2 cellular contexts compared by ENCODE assay signal in the genomic region with DNA sequence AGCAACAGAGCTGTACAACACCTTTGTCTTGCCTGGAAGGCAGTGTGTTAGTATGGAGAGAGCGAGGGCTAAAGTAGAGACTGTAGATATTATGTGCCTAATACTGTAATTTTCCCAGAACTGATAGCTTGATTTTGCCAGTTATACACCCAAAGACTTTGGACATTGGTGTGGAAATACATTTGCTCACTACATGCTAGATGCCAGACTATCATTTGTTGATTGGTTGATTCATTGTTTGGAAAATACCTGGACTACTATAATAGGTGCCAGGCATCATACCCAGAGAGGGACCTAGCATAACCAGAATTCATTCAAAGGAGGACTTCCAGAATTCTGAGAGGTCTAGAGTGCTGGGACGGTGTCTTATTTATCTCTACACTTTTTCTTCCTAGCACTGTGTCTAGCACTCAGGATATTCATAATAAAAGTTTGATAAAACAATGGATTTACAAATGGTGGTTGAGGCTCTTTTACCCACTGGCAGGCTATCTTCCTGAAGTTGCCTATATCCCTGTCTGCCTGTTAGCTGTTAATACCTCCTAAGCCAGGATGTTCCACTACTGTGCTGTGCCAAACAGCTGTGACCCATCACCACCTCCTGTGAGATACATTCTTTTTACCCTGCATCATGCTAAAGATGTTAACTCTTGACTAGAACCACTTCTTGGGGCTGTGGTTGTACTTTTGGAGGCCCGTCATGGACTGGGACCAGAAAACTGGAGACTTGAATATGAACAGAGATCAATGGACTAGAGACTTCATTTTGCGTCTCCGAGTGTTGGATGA.
A peak's percentile ranks its signal among the peaks of the same experiment; 100 is the strongest.
TF ChIP-seq lines count a peak whose summit lies in the region.

No MANE protein-coding gene starts in this region.

TF ChIP-seq in SK-N-SH, 30 proteins besides CTCF, POLR2A, EP300 and RAD21:
- TF ChIP-seq NFIC (IDR thresholded peaks at IDR 0.05; ENCODE audit: borderline replicate concordance) = peak; percentile 14; the same call in 1 of the 2 replicates
- TF ChIP-seq NRF1 (IDR thresholded peaks at IDR 0.05; ENCODE audit: low read depth, low read length) = no peak
- TF ChIP-seq, protein P1, sequence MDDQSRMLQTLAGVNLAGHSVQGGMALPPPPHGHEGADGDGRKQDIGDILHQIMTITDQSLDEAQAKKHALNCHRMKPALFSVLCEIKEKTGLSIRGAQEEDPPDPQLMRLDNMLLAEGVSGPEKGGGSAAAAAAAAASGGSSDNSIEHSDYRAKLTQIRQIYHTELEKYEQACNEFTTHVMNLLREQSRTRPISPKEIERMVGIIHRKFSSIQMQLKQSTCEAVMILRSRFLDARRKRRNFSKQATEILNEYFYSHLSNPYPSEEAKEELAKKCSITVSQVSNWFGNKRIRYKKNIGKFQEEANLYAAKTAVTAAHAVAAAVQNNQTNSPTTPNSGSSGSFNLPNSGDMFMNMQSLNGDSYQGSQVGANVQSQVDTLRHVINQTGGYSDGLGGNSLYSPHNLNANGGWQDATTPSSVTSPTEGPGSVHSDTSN (IDR thresholded peaks at IDR 0.05) = 0 out of 2 replicates have a peak, but pooled peaks have one; percentile 6
- no peak for TF ChIP-seq MXI1 (IDR thresholded peaks at IDR 0.05; ENCODE audit: low read depth, low read length)
- peak; percentile 48; the same call in 1 of the 2 replicates for TF ChIP-seq TCF12 (IDR thresholded peaks at IDR 0.05)

TF ChIP-seq in SK-N-SH treated with all-trans-retinoic acid at 6 μM for 48 hours, 23 proteins besides CTCF, POLR2A, EP300 and RAD21:
- TF ChIP-seq, protein P2, sequence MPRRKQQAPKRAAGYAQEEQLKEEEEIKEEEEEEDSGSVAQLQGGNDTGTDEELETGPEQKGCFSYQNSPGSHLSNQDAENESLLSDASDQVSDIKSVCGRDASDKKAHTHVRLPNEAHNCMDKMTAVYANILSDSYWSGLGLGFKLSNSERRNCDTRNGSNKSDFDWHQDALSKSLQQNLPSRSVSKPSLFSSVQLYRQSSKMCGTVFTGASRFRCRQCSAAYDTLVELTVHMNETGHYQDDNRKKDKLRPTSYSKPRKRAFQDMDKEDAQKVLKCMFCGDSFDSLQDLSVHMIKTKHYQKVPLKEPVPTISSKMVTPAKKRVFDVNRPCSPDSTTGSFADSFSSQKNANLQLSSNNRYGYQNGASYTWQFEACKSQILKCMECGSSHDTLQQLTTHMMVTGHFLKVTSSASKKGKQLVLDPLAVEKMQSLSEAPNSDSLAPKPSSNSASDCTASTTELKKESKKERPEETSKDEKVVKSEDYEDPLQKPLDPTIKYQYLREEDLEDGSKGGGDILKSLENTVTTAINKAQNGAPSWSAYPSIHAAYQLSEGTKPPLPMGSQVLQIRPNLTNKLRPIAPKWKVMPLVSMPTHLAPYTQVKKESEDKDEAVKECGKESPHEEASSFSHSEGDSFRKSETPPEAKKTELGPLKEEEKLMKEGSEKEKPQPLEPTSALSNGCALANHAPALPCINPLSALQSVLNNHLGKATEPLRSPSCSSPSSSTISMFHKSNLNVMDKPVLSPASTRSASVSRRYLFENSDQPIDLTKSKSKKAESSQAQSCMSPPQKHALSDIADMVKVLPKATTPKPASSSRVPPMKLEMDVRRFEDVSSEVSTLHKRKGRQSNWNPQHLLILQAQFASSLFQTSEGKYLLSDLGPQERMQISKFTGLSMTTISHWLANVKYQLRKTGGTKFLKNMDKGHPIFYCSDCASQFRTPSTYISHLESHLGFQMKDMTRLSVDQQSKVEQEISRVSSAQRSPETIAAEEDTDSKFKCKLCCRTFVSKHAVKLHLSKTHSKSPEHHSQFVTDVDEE (CRISPR knock-in tag; IDR thresholded peaks at IDR 0.05) = no peak
- TF ChIP-seq RARB (CRISPR knock-in tag; IDR thresholded peaks at IDR 0.05) (no peak), ISL1 (CRISPR knock-in tag; IDR thresholded peaks at IDR 0.05) (no peak), ZNF8 (CRISPR knock-in tag; IDR thresholded peaks at IDR 0.05) (no peak), ZFP30 (CRISPR knock-in tag; IDR thresholded peaks at IDR 0.05) (no peak), ZFP3 (CRISPR knock-in tag; IDR thresholded peaks at IDR 0.05) (no peak), TOX (CRISPR knock-in tag; IDR thresholded peaks at IDR 0.05; ENCODE audit: borderline replicate concordance) (no peak), GLIS3 (CRISPR knock-in tag; IDR thresholded peaks at IDR 0.05) (no peak), ARNTL (CRISPR knock-in tag; IDR thresholded peaks at IDR 0.05; ENCODE audit: borderline replicate concordance, low read depth) (no peak), OSR1 (CRISPR knock-in tag; IDR thresholded peaks at IDR 0.05) (no peak), TCF4 (CRISPR knock-in tag; IDR thresholded peaks at IDR 0.05; ENCODE audit: borderline replicate concordance) (no peak), BACH2 (CRISPR knock-in tag; IDR thresholded peaks at IDR 0.05; ENCODE audit: borderline replicate concordance) (no peak), CSDC2 (CRISPR knock-in tag; IDR thresholded peaks at IDR 0.05) (no peak), SNAI2 (CRISPR knock-in tag; IDR thresholded peaks at IDR 0.05) (no peak), ZC3H10 (CRISPR knock-in tag; IDR thresholded peaks at IDR 0.05) (no peak)
- TF ChIP-seq, protein P3, sequence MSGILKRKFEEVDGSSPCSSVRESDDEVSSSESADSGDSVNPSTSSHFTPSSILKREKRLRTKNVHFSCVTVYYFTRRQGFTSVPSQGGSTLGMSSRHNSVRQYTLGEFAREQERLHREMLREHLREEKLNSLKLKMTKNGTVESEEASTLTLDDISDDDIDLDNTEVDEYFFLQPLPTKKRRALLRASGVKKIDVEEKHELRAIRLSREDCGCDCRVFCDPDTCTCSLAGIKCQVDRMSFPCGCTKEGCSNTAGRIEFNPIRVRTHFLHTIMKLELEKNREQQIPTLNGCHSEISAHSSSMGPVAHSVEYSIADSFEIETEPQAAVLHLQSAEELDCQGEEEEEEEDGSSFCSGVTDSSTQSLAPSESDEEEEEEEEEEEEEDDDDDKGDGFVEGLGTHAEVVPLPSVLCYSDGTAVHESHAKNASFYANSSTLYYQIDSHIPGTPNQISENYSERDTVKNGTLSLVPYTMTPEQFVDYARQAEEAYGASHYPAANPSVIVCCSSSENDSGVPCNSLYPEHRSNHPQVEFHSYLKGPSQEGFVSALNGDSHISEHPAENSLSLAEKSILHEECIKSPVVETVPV (CRISPR knock-in tag; IDR thresholded peaks at IDR 0.05) = no peak
- TF ChIP-seq, protein P4, sequence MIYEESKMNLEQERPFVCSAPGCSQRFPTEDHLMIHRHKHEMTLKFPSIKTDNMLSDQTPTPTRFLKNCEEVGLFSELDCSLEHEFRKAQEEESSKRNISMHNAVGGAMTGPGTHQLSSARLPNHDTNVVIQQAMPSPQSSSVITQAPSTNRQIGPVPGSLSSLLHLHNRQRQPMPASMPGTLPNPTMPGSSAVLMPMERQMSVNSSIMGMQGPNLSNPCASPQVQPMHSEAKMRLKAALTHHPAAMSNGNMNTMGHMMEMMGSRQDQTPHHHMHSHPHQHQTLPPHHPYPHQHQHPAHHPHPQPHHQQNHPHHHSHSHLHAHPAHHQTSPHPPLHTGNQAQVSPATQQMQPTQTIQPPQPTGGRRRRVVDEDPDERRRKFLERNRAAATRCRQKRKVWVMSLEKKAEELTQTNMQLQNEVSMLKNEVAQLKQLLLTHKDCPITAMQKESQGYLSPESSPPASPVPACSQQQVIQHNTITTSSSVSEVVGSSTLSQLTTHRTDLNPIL (CRISPR knock-in tag; IDR thresholded peaks at IDR 0.05; ENCODE audit: low read depth) = no peak
- TF ChIP-seq, protein P5, sequence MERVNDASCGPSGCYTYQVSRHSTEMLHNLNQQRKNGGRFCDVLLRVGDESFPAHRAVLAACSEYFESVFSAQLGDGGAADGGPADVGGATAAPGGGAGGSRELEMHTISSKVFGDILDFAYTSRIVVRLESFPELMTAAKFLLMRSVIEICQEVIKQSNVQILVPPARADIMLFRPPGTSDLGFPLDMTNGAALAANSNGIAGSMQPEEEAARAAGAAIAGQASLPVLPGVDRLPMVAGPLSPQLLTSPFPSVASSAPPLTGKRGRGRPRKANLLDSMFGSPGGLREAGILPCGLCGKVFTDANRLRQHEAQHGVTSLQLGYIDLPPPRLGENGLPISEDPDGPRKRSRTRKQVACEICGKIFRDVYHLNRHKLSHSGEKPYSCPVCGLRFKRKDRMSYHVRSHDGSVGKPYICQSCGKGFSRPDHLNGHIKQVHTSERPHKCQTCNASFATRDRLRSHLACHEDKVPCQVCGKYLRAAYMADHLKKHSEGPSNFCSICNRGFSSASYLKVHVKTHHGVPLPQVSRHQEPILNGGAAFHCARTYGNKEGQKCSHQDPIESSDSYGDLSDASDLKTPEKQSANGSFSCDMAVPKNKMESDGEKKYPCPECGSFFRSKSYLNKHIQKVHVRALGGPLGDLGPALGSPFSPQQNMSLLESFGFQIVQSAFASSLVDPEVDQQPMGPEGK (CRISPR knock-in tag; IDR thresholded peaks at IDR 0.05; ENCODE audit: borderline replicate concordance) = no peak
- TF ChIP-seq, protein P6, sequence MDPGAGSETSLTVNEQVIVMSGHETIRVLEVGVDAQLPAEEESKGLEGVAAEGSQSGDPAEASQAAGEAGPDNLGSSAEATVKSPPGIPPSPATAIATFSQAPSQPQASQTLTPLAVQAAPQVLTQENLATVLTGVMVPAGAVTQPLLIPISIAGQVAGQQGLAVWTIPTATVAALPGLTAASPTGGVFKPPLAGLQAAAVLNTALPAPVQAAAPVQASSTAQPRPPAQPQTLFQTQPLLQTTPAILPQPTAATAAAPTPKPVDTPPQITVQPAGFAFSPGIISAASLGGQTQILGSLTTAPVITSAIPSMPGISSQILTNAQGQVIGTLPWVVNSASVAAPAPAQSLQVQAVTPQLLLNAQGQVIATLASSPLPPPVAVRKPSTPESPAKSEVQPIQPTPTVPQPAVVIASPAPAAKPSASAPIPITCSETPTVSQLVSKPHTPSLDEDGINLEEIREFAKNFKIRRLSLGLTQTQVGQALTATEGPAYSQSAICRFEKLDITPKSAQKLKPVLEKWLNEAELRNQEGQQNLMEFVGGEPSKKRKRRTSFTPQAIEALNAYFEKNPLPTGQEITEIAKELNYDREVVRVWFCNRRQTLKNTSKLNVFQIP (CRISPR knock-in tag; IDR thresholded peaks at IDR 0.05; ENCODE audit: borderline replicate concordance, low read depth) = no peak
